ENCODE assay signal across 1 cellular context in the genomic region with DNA sequence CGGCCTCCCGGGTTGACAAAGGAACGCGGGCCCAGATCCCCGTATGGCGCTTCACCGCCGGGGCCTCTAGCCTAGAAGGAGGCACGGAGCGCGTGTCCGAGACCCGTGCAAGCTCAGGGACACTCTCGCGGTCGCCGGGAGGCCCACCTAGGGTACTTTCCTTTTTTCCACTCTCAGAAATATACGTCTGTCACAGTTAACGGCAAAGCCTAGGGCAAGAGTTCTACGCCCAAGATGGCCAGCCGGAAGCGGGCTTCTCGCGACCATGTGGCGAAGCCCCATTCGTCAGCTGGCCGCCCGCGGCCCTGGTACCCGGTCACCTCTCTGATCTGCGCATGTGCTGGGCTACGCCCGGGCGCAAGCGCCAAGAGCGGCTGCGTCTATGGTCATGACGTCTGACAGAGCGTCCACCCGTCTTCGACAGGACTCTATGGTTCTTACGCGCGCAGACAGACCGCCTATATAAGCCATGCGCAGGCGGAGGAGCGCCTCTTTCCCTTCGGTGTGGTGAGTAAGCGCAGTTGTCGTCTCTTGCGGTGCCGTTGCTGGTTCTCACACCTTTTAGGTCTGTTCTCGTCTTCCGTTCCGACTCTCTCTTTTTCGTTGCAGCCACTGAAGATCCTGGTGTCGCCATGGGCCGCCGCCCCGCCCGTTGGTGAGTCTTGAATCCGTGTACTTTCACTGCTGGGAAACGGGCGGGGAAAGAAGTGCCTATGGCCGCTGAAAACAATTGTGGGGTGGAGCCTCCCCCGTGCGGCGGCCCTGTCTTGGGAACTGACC.
TF ChIP-seq lines count a peak whose summit lies in the region.

Gene RPL10 (plus strand): TSS at position 490 of the 780 bp plus-strand sequence. CDS start 143 bp downstream, at position 633.

TF ChIP-seq in K562, 482 proteins besides CTCF, POLR2A, EP300 and RAD21 (continued from another document and continues in another):
- TF ChIP-seq, protein P1, sequence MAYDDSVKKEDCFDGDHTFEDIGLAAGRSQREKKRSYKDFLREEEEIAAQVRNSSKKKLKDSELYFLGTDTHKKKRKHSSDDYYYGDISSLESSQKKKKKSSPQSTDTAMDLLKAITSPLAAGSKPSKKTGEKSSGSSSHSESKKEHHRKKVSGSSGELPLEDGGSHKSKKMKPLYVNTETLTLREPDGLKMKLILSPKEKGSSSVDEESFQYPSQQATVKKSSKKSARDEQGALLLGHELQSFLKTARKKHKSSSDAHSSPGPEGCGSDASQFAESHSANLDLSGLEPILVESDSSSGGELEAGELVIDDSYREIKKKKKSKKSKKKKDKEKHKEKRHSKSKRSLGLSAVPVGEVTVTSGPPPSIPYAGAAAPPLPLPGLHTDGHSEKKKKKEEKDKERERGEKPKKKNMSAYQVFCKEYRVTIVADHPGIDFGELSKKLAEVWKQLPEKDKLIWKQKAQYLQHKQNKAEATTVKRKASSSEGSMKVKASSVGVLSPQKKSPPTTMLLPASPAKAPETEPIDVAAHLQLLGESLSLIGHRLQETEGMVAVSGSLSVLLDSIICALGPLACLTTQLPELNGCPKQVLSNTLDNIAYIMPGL (CRISPR knock-in tag; IDR thresholded peaks at IDR 0.05), result no peak; the same call in 1 of the 2 replicates
- TF ChIP-seq HSF4 (CRISPR knock-in tag; IDR thresholded peaks at IDR 0.05; ENCODE audit: borderline replicate concordance) (no peak), CBX8 (IDR thresholded peaks at IDR 0.05; ENCODE audit: borderline replicate concordance, extremely low read depth, low read depth, low read length, poor library complexity, severe bottlenecking) (no peak), ZC3H8 (IDR thresholded peaks at IDR 0.05) (no peak), KHSRP (IDR thresholded peaks at IDR 0.05) (no peak), BRD9 (IDR thresholded peaks at IDR 0.05; ENCODE audit: low read depth, partially characterized antibody) (no peak), MTA3 (IDR thresholded peaks at IDR 0.05; ENCODE audit: borderline replicate concordance) (peak; percentile 99), SREBF2 (CRISPR knock-in tag; IDR thresholded peaks at IDR 0.05) (no peak), ZBED1 (IDR thresholded peaks at IDR 0.05) (peak; percentile 80), FOSL1 (tag; conservative IDR thresholded peaks at IDR 0.05) (peak; percentile 55), U2AF1 (optimal IDR thresholded peaks at IDR 0.05; ENCODE audit: low read depth, low read length) (no peak), CBFA2T2 (conservative IDR thresholded peaks at IDR 0.05) (no peak), ZNF140 (CRISPR knock-in tag; IDR thresholded peaks at IDR 0.05) (no peak), KDM4B (IDR thresholded peaks at IDR 0.05; ENCODE audit: borderline replicate concordance in 2 of 2, low read depth in 1 of 2) (peak in 1 of 2 experiments; percentile 40; a peak in 1 of 4 replicates), SP1 (CRISPR knock-in tag; IDR thresholded peaks at IDR 0.05) (peak; percentile 90), WHSC1 (IDR thresholded peaks at IDR 0.05; ENCODE audit: low read length) (no peak), DMBX1 (CRISPR knock-in tag; IDR thresholded peaks at IDR 0.05; ENCODE audit: borderline replicate concordance) (no peak), ZFP36 (IDR thresholded peaks at IDR 0.05; ENCODE audit: low read depth, low read length, partially characterized antibody) (no peak), ZNF561 (CRISPR knock-in tag; conservative IDR thresholded peaks at IDR 0.05) (no peak), ESRRB (CRISPR knock-in tag; IDR thresholded peaks at IDR 0.05; ENCODE audit: borderline replicate concordance) (no peak), SETDB1 (IDR thresholded peaks at IDR 0.05; ENCODE audit: low read length) (no peak), PHTF2 (CRISPR knock-in tag; IDR thresholded peaks at IDR 0.05) (no peak), ZNF23 (CRISPR knock-in tag; IDR thresholded peaks at IDR 0.05) (no peak), SMAD3 (CRISPR knock-in tag; conservative IDR thresholded peaks at IDR 0.05) (no peak), ZNF143 (CRISPR knock-in tag; IDR thresholded peaks at IDR 0.05) (no peak), ZBTB12 (CRISPR knock-in tag; IDR thresholded peaks at IDR 0.05) (peak; percentile 27; the same call in 1 of the 2 replicates), PTRF (tag; IDR thresholded peaks at IDR 0.05) (no peak), DDX20 (tag; IDR thresholded peaks at IDR 0.05; ENCODE audit: low read depth) (no peak), MITF (IDR thresholded peaks at IDR 0.05) (0 out of 2 replicates have a peak, but pooled peaks have one; percentile 17), ZNF282 (CRISPR knock-in tag; IDR thresholded peaks at IDR 0.05) (no peak), MAZ (CRISPR knock-in tag; conservative IDR thresholded peaks at IDR 0.05 in 1 of 2, IDR thresholded peaks at IDR 0.05 in 1 of 2) (peak; percentile 2 to 60; a peak in 2 of 4 replicates), MAFK (IDR thresholded peaks at IDR 0.05; ENCODE audit: low read length) (no peak), ZNF212 (CRISPR knock-in tag; IDR thresholded peaks at IDR 0.05) (no peak), ZNF589 (CRISPR knock-in tag; IDR thresholded peaks at IDR 0.05; ENCODE audit: low read depth) (peak; percentile 55), ZNF398 (CRISPR knock-in tag; IDR thresholded peaks at IDR 0.05) (no peak), ZNF780A (CRISPR knock-in tag; IDR thresholded peaks at IDR 0.05) (no peak), ZFPM2 (CRISPR knock-in tag; IDR thresholded peaks at IDR 0.05) (no peak), ZNF445 (CRISPR knock-in tag; IDR thresholded peaks at IDR 0.05; ENCODE audit: low read depth) (no peak), ZNF316 (IDR thresholded peaks at IDR 0.05) (peak; percentile 44), ZNF778 (CRISPR knock-in tag; IDR thresholded peaks at IDR 0.05) (no peak), ZNF174 (CRISPR knock-in tag; IDR thresholded peaks at IDR 0.05) (no peak), BCLAF1 (IDR thresholded peaks at IDR 0.05; ENCODE audit: borderline replicate concordance in 1 of 2, control insufficient read depth in 1 of 2, low read depth in 2 of 2, low read length in 1 of 2) (peak in 1 of 2 experiments; percentile 84; a peak in 2 of 4 replicates), KLF1 (tag; IDR thresholded peaks at IDR 0.05) (peak; percentile 92), ZNF707 (CRISPR knock-in tag; conservative IDR thresholded peaks at IDR 0.05) (no peak)
- TF ChIP-seq, protein P2, sequence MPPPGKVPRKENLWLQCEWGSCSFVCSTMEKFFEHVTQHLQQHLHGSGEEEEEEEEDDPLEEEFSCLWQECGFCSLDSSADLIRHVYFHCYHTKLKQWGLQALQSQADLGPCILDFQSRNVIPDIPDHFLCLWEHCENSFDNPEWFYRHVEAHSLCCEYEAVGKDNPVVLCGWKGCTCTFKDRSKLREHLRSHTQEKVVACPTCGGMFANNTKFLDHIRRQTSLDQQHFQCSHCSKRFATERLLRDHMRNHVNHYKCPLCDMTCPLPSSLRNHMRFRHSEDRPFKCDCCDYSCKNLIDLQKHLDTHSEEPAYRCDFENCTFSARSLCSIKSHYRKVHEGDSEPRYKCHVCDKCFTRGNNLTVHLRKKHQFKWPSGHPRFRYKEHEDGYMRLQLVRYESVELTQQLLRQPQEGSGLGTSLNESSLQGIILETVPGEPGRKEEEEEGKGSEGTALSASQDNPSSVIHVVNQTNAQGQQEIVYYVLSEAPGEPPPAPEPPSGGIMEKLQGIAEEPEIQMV (tag; conservative IDR thresholded peaks at IDR 0.05; ENCODE audit: low read depth), result no peak
- TF ChIP-seq, protein P3, sequence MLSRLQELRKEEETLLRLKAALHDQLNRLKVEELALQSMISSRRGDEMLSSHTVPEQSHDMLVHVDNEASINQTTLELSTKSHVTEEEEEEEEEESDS (CRISPR knock-in tag; IDR thresholded peaks at IDR 0.05), result no peak
- TF ChIP-seq, protein P4, sequence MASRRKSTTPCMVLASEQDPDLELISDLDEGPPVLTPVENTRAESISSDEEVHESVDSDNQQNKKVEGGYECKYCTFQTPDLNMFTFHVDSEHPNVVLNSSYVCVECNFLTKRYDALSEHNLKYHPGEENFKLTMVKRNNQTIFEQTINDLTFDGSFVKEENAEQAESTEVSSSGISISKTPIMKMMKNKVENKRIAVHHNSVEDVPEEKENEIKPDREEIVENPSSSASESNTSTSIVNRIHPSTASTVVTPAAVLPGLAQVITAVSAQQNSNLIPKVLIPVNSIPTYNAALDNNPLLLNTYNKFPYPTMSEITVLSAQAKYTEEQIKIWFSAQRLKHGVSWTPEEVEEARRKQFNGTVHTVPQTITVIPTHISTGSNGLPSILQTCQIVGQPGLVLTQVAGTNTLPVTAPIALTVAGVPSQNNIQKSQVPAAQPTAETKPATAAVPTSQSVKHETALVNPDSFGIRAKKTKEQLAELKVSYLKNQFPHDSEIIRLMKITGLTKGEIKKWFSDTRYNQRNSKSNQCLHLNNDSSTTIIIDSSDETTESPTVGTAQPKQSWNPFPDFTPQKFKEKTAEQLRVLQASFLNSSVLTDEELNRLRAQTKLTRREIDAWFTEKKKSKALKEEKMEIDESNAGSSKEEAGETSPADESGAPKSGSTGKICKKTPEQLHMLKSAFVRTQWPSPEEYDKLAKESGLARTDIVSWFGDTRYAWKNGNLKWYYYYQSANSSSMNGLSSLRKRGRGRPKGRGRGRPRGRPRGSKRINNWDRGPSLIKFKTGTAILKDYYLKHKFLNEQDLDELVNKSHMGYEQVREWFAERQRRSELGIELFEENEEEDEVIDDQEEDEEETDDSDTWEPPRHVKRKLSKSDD (conservative IDR thresholded peaks at IDR 0.05; ENCODE audit: low read length), result 0 out of 2 replicates have a peak, but pooled peaks have one; percentile 71
- TF ChIP-seq, protein P5, sequence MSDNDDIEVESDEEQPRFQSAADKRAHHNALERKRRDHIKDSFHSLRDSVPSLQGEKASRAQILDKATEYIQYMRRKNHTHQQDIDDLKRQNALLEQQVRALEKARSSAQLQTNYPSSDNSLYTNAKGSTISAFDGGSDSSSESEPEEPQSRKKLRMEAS (CRISPR knock-in tag; IDR thresholded peaks at IDR 0.05), result peak; percentile 90
- TF ChIP-seq, protein P6, sequence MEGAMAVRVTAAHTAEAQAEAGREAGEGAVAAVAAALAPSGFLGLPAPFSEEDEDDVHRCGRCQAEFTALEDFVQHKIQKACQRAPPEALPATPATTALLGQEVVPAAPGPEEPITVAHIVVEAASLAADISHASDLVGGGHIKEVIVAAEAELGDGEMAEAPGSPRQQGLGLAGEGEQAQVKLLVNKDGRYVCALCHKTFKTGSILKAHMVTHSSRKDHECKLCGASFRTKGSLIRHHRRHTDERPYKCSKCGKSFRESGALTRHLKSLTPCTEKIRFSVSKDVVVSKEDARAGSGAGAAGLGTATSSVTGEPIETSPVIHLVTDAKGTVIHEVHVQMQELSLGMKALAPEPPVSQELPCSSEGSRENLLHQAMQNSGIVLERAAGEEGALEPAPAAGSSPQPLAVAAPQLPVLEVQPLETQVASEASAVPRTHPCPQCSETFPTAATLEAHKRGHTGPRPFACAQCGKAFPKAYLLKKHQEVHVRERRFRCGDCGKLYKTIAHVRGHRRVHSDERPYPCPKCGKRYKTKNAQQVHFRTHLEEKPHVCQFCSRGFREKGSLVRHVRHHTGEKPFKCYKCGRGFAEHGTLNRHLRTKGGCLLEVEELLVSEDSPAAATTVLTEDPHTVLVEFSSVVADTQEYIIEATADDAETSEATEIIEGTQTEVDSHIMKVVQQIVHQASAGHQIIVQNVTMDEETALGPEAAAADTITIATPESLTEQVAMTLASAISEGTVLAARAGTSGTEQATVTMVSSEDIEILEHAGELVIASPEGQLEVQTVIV (CRISPR knock-in tag; IDR thresholded peaks at IDR 0.05; ENCODE audit: borderline replicate concordance), result no peak
